In the genomic region with DNA sequence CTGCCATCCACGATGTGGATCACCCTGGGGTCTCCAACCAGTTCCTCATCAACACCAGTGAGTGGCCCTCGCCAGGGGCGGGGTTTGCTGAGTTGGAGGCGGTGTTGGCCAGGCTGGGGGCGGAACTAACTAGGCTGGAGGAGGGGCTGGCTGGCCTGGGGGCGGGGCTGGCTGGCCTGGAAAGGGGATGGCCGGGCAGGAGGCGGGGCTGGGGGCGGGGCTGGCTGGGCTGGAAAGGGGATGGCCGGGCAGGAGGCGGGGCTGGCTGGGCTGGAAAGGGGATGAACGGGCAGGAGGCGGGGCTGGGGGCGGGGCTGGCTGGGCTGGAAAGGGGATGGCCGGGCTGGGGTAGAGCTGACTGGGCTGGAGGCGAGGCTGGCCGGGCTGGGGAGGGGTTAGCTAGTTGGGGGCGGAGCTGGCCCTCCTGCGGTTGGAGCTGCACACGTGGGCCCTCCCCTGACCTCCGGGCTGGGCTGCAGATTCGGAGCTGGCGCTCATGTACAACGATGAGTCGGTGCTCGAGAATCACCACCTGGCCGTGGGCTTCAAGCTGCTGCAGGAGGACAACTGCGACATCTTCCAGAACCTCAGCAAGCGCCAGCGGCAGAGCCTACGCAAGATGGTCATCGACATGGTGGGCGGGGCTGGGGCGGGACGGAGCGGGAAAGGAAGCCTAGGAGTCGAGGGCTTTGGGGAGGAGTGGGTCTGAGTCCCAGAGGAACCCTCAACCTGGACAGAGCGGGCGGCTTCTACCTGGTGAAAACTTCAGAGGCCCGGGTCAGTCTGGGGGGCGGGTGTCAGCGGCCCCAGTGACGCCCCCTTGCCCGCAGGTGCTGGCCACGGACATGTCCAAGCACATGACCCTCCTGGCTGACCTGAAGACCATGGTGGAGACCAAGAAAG, we compare ENCODE assay signal across 8 cellular contexts. TPM values are rescaled to one million over a fixed set of nuclear protein-coding genes. Genes with fewer than 3 reads are reported as not detected.
DNase-seq lines count a peak whose midpoint lies in the region; ATAC-seq and TF ChIP-seq lines count a peak whose summit lies in the region.

No MANE protein-coding gene starts in this region.

- peak overlapping the region; percentile 45 to 89 (median 73) for H3K4me3 Mint-ChIP-seq in IgD-negative memory B cell

- H3K27ac ChIP-seq in left ventricle myocardium inferior (replicated peaks) (no peak overlapping the region), prostate gland (no peak overlapping the region), upper lobe of left lung (no peak overlapping the region)

- peak overlapping the region in 1 of 3 donors; percentile 27 for H3K27ac Mint-ChIP-seq in IgD-negative memory B cell

- DNase-seq in CD1c-positive myeloid dendritic cell (ENCODE audit: extremely low spot score) (peak; percentile 90), T-helper 1 cell (peak; percentile 78 to 87 (median 84)), amniotic stem cell (lab: John Stamatoyannopoulos, UW) (peak; percentile 71), left ventricle myocardium inferior (peak; percentile 93), prostate gland (ENCODE audit: low spot score) (peak; percentile 92), upper lobe of left lung (peak; percentile 95 to 98)

- TF ChIP-seq EP300 in upper lobe of left lung (IDR thresholded peaks at IDR 0.05): no peak

- H3K27me3 Mint-ChIP-seq in IgD-negative memory B cell: no peaks in the 10 kb centered on the region

- H3K36me3 Mint-ChIP-seq in IgD-negative memory B cell: no peaks in the 10 kb centered on the region

- TF ChIP-seq POLR2A in prostate gland (IDR thresholded peaks at IDR 0.05) (no peak), upper lobe of left lung (IDR thresholded peaks at IDR 0.05) (no peak)

- H3K4me3 ChIP-seq in left ventricle myocardium inferior (peak overlapping the region; percentile 57), prostate gland (peak overlapping the region; percentile 5 to 29), upper lobe of left lung (peak overlapping the region in 3 of 4 donors; percentile 22 to 44 (median 42))

- H3K9me3 ChIP-seq in left ventricle myocardium inferior (replicated peaks) (no peaks in the 10 kb centered on the region), prostate gland (no peaks in the 10 kb centered on the region), upper lobe of left lung (no peaks in the 10 kb centered on the region)

- intact Hi-C loops in left ventricle myocardium inferior (cut with micrococcal nuclease) (no loop called here), prostate gland (cut with DNase I) (no loop called here)

- 5% methylated on average over 45 of the region's 45 CpGs for WGBS in prostate gland
- WGBS in upper lobe of left lung, 2 donors: 11 to 16% methylated on average over 9 to 44 of the region's 45 CpGs

- no peak for TF ChIP-seq CTCF in left ventricle myocardium inferior (IDR thresholded peaks at IDR 0.05; ENCODE audit: borderline replicate concordance)
- TF ChIP-seq CTCF in prostate gland (IDR thresholded peaks at IDR 0.05): peak in 1 of 4 experiments; percentile 7
- no peak for TF ChIP-seq CTCF in upper lobe of left lung (IDR thresholded peaks at IDR 0.05)

- ATAC-seq in GM21381 (IDR thresholded peaks at IDR 0.05; ENCODE audit: unreplicated experiment) (peak; percentile 86), upper lobe of left lung (ENCODE audit: low FRiP score in 2 of 2) (peak; percentile 96 to 97)

- H3K36me3 ChIP-seq in left ventricle myocardium inferior (peaks cover 63% of the 10 kb centered on the region), prostate gland (no peaks in the 10 kb centered on the region), upper lobe of left lung (peaks cover 0 to 38% (median 18%) of the 10 kb centered on the region in 4 donors)

- H3K4me1 Mint-ChIP-seq in IgD-negative memory B cell: peaks cover 0 to 6% (median 5%) of the 10 kb centered on the region in 3 donors

- H3K4me1 ChIP-seq in left ventricle myocardium inferior (peaks cover 7% of the 10 kb centered on the region), prostate gland (replicated peaks) (no peaks in the 10 kb centered on the region), upper lobe of left lung (peaks cover 6 to 8% (median 6%) of the 10 kb centered on the region in 4 donors)

- no peaks in the 10 kb centered on the region for H3K9me3 Mint-ChIP-seq in IgD-negative memory B cell

- no peaks in the 10 kb centered on the region for H3K27me3 ChIP-seq in left ventricle myocardium inferior (ENCODE audit: low read depth)
- H3K27me3 ChIP-seq in prostate gland (replicated peaks; ENCODE audit: insufficient read depth): no peaks in the 10 kb centered on the region
- H3K27me3 ChIP-seq in upper lobe of left lung: no peaks in the 10 kb centered on the region

RNA-seq across cellular contexts. Expression of a gene that starts 41.0 kb away (rescaled TPM):
- polyA plus RNA-seq in IgD-negative memory B cell: 2.9 TPM
- total RNA-seq in left ventricle myocardium inferior (20.0 TPM), prostate gland (10 to 100 TPM; 14.5 to 15.1 TPM), upper lobe of left lung (10 to 100 TPM; 22.8 to 38.2 (median 31.2) TPM)

RNA-seq across cellular contexts. Expression of a gene that starts 41.9 kb away (rescaled TPM):
- polyA plus RNA-seq in IgD-negative memory B cell: 32.9 TPM
- 74.5 TPM for total RNA-seq in left ventricle myocardium inferior
- total RNA-seq in prostate gland: 10 to 100 TPM; 93.4 to 94.2 TPM
- 10 to 100 TPM; 34.6 to 85.1 (median 60.7) TPM for total RNA-seq in upper lobe of left lung

RNA-seq across cellular contexts. Expression of a gene that starts 55.9 kb away (rescaled TPM):
- polyA plus RNA-seq in IgD-negative memory B cell: 5.1 TPM
- total RNA-seq in left ventricle myocardium inferior (0.11 TPM), prostate gland (10 to 100 TPM in 1 of 2 donors, 1 to 10 TPM in 1; 3.4 to 17.0 TPM), upper lobe of left lung (1 to 10 TPM in 4 of 6 donors, under 1 TPM in 2; 0.49 to 2.7 (median 1.8) TPM)

RNA-seq across cellular contexts. Expression of a gene that starts 58.0 kb away (rescaled TPM):
- polyA plus RNA-seq in IgD-negative memory B cell: 78.8 TPM
- 142 TPM for total RNA-seq in left ventricle myocardium inferior
- total RNA-seq in prostate gland: 100 to 1,000 TPM; 135 to 159 TPM
- 100 to 1,000 TPM; 104 to 388 (median 169) TPM for total RNA-seq in upper lobe of left lung
